In the genomic region with DNA sequence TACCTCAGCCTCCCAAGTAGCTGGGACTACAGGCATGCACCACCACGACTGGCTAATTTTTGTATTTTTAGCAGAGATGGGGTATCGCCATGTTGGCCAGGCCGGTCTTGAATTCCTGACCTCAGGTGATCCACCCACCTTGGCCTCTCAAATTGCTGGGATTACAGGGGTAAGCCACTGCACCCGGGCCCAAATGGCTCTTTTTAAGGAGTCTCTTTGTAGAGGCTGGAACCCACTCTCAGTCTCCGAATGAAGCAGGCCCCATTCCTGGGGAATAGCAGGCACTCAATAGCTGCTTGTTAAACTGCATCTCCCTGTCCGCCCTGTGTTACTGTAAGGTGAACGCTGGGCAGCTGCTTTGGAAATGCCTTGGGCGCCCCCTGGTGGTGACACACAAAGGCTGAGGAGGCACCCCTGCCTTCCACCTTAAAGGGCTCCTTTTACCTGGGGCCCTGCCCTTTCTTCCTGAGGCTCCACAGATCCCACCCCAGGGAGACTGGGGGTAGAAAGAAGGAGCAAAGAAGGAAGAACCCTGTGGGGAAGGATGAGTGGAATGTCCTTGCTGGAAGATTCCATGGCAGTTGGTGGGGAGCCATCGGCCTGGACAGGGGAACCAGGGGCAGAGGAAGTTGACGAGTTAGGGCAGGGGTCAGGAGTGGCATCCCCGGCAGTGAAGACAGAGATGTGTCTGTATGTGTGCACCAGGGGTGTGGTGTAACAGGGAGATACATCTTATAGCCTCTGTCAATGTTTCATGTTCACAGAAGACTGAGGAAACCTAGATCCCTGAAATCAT, we compare ENCODE assay signal across 1 cellular context.
A peak's percentile ranks its signal among the peaks of the same experiment; 100 is the strongest.
TF ChIP-seq lines count a peak whose summit lies in the region.

No MANE protein-coding gene starts in this region.

TF ChIP-seq in SK-N-SH, 30 proteins besides CTCF, POLR2A, EP300 and RAD21 (continued from another document):
- TF ChIP-seq, protein P1, sequence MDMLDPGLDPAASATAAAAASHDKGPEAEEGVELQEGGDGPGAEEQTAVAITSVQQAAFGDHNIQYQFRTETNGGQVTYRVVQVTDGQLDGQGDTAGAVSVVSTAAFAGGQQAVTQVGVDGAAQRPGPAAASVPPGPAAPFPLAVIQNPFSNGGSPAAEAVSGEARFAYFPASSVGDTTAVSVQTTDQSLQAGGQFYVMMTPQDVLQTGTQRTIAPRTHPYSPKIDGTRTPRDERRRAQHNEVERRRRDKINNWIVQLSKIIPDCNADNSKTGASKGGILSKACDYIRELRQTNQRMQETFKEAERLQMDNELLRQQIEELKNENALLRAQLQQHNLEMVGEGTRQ (IDR thresholded peaks at IDR 0.05; ENCODE audit: borderline replicate concordance, low read depth, low read length), result no peak; the same call in 1 of the 2 replicates
- TF ChIP-seq RCOR1 (IDR thresholded peaks at IDR 0.05; ENCODE audit: low read length), result peak; percentile 53; the same call in 1 of the 2 replicates
- TF ChIP-seq MEF2A (IDR thresholded peaks at IDR 0.05; ENCODE audit: borderline replicate concordance, low read depth), result no peak
- TF ChIP-seq, protein P2, sequence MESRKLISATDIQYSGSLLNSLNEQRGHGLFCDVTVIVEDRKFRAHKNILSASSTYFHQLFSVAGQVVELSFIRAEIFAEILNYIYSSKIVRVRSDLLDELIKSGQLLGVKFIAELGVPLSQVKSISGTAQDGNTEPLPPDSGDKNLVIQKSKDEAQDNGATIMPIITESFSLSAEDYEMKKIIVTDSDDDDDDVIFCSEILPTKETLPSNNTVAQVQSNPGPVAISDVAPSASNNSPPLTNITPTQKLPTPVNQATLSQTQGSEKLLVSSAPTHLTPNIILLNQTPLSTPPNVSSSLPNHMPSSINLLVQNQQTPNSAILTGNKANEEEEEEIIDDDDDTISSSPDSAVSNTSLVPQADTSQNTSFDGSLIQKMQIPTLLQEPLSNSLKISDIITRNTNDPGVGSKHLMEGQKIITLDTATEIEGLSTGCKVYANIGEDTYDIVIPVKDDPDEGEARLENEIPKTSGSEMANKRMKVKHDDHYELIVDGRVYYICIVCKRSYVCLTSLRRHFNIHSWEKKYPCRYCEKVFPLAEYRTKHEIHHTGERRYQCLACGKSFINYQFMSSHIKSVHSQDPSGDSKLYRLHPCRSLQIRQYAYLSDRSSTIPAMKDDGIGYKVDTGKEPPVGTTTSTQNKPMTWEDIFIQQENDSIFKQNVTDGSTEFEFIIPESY (IDR thresholded peaks at IDR 0.05; ENCODE audit: borderline replicate concordance, low read depth), result no peak
- no peak; the same call in 1 of the 2 replicates for TF ChIP-seq RFX5 (IDR thresholded peaks at IDR 0.05; ENCODE audit: low read length)
- no peak for TF ChIP-seq RXRA (IDR thresholded peaks at IDR 0.05; ENCODE audit: borderline replicate concordance, low read depth)
- no peak for TF ChIP-seq POLR2AphosphoS5 (IDR thresholded peaks at IDR 0.05; ENCODE audit: low read depth, low read length)
- TF ChIP-seq SMC3 (IDR thresholded peaks at IDR 0.05; ENCODE audit: low read depth, low read length), result peak; percentile 100
- TF ChIP-seq, protein P3, sequence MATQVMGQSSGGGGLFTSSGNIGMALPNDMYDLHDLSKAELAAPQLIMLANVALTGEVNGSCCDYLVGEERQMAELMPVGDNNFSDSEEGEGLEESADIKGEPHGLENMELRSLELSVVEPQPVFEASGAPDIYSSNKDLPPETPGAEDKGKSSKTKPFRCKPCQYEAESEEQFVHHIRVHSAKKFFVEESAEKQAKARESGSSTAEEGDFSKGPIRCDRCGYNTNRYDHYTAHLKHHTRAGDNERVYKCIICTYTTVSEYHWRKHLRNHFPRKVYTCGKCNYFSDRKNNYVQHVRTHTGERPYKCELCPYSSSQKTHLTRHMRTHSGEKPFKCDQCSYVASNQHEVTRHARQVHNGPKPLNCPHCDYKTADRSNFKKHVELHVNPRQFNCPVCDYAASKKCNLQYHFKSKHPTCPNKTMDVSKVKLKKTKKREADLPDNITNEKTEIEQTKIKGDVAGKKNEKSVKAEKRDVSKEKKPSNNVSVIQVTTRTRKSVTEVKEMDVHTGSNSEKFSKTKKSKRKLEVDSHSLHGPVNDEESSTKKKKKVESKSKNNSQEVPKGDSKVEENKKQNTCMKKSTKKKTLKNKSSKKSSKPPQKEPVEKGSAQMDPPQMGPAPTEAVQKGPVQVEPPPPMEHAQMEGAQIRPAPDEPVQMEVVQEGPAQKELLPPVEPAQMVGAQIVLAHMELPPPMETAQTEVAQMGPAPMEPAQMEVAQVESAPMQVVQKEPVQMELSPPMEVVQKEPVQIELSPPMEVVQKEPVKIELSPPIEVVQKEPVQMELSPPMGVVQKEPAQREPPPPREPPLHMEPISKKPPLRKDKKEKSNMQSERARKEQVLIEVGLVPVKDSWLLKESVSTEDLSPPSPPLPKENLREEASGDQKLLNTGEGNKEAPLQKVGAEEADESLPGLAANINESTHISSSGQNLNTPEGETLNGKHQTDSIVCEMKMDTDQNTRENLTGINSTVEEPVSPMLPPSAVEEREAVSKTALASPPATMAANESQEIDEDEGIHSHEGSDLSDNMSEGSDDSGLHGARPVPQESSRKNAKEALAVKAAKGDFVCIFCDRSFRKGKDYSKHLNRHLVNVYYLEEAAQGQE (IDR thresholded peaks at IDR 0.05; ENCODE audit: low read depth, low read length), result no peak
- no peak for TF ChIP-seq NFIC (IDR thresholded peaks at IDR 0.05; ENCODE audit: borderline replicate concordance)
- TF ChIP-seq FOSL2 (IDR thresholded peaks at IDR 0.05; ENCODE audit: borderline replicate concordance, low read depth), result no peak
- TF ChIP-seq, protein P4, sequence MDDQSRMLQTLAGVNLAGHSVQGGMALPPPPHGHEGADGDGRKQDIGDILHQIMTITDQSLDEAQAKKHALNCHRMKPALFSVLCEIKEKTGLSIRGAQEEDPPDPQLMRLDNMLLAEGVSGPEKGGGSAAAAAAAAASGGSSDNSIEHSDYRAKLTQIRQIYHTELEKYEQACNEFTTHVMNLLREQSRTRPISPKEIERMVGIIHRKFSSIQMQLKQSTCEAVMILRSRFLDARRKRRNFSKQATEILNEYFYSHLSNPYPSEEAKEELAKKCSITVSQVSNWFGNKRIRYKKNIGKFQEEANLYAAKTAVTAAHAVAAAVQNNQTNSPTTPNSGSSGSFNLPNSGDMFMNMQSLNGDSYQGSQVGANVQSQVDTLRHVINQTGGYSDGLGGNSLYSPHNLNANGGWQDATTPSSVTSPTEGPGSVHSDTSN (IDR thresholded peaks at IDR 0.05), result no peak
- TF ChIP-seq NRF1 (IDR thresholded peaks at IDR 0.05; ENCODE audit: low read depth, low read length), result no peak
- TF ChIP-seq JUND (IDR thresholded peaks at IDR 0.05), result no peak
- no peak for TF ChIP-seq EZH2phosphoT487 (IDR thresholded peaks at IDR 0.05; ENCODE audit: borderline replicate concordance, low read depth)
- TF ChIP-seq SIN3A (IDR thresholded peaks at IDR 0.05; ENCODE audit: borderline replicate concordance, low read depth, low read length), result peak; percentile 68; the same call in 1 of the 2 replicates
- no peak for TF ChIP-seq TAF1 (IDR thresholded peaks at IDR 0.05; ENCODE audit: borderline replicate concordance, low read depth, low read length)
- TF ChIP-seq FOXM1 (IDR thresholded peaks at IDR 0.05; ENCODE audit: low read depth), result no peak
- TF ChIP-seq GABPA (IDR thresholded peaks at IDR 0.05; ENCODE audit: low read depth), result no peak
- no peak for TF ChIP-seq TEAD4 (IDR thresholded peaks at IDR 0.05; ENCODE audit: borderline replicate concordance, insufficient read depth)
- no peak for TF ChIP-seq ELF1 (IDR thresholded peaks at IDR 0.05)
- TF ChIP-seq CHD2 (IDR thresholded peaks at IDR 0.05; ENCODE audit: low read length, partially characterized antibody), result peak; percentile 56
- no peak for TF ChIP-seq MXI1 (IDR thresholded peaks at IDR 0.05; ENCODE audit: low read depth, low read length)
- TF ChIP-seq, protein P5, sequence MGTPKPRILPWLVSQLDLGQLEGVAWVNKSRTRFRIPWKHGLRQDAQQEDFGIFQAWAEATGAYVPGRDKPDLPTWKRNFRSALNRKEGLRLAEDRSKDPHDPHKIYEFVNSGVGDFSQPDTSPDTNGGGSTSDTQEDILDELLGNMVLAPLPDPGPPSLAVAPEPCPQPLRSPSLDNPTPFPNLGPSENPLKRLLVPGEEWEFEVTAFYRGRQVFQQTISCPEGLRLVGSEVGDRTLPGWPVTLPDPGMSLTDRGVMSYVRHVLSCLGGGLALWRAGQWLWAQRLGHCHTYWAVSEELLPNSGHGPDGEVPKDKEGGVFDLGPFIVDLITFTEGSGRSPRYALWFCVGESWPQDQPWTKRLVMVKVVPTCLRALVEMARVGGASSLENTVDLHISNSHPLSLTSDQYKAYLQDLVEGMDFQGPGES (IDR thresholded peaks at IDR 0.05; ENCODE audit: low read depth, low read length), result no peak
- no peak for TF ChIP-seq GATA2 (CRISPR knock-in tag; IDR thresholded peaks at IDR 0.05)
- TF ChIP-seq YY1 (IDR thresholded peaks at IDR 0.05; ENCODE audit: low read depth), result no peak
- no peak for TF ChIP-seq TCF12 (IDR thresholded peaks at IDR 0.05)
- TF ChIP-seq, protein P6, sequence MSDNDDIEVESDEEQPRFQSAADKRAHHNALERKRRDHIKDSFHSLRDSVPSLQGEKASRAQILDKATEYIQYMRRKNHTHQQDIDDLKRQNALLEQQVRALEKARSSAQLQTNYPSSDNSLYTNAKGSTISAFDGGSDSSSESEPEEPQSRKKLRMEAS (IDR thresholded peaks at IDR 0.05; ENCODE audit: low read depth), result no peak
